14 cellular contexts compared by ENCODE assay signal in the genomic region with DNA sequence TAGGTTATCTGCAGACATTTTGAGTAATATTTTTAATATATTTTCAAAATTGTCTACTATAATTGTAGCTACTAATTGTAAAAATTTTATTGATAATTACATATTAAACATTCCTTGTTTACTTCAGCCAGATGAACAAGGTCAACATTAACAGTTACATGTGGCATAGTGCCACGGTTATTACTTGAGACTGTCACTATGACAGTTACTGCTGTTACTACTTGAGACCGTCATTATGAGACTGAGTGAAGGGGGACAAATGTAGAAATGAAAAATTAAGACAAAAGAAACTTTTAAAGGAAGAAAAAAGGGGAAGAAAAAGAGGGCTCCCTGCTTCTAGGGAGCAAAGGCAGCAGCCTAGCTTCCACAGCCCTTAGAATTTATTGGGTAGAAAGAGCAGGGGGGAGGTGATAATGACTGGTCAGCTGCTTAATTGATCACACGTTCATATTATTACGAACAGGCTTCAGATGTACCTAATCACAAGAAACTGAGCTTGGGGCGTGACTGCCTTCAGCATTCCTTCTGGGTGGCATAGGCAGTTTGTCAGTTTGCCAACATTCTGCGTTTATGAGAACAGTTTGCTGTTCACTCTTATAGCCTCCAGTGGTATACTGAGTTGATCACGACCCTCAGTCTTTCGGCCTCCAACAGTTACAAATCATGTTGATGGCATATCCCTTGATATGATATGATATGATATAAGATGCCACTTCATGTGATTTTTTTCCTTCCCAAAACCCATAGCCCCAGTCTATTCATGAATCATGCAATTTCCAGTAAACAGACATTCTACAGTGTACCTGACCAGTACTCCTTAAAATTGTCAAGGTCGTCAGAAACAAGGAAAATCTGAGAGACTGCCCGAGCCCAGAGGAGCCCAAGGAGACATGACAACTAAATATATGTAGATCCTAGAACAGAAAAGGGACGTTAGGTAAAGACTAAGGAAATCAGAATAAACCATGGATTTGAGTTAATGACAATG. TPM values are rescaled to one million over a fixed set of nuclear protein-coding genes. Genes with fewer than 3 reads are reported as not detected.
DNase-seq lines count a peak whose midpoint lies in the region; ATAC-seq and TF ChIP-seq lines count a peak whose summit lies in the region.
"Had no signal": no experiment of that assay in that cellular context is flagged by ENCODE, and none has a peak within 500 bp of the region (broad histone marks: within the 10 kb centered on the region; RNA-seq: fewer than 3 reads in every experiment).

No MANE protein-coding gene starts in this region.

- peaks cover 5% of the 10 kb centered on the region for H3K36me3 Mint-ChIP-seq in activated T-helper 1 cell treated with anti-CD3 and anti-CD28 coated beads, Interleukin-12 subunit alpha, Interleukin-12 subunit beta, Interleukin-2, Interleukin-4 antibody, amounts not matched to agents 30 ng/mL and 10 ng/mL and 1 ng/mL, durations not matched to agents 14 hours and 24 hours and 36 hours (ENCODE audit: low read depth)
- H3K36me3 Mint-ChIP-seq in activated CD4-positive, alpha-beta T cell treated with anti-CD3 and anti-CD28 coated beads, Interleukin-2, amount 10 ng/mL, durations not matched to agents 7 days and 5 days (ENCODE audit: low read depth) = peaks cover 23% of the 10 kb centered on the region
- H3K36me3 Mint-ChIP-seq in CD4-positive, alpha-beta T cell (ENCODE audit: low read depth) = peaks cover 24% of the 10 kb centered on the region

- no peak for TF ChIP-seq POLR2A in esophagus muscularis mucosa (IDR thresholded peaks at IDR 0.05; ENCODE audit: low read depth)

- CTCF ChIA-PET in activated CD4-positive, alpha-beta T cell treated with anti-CD3 and anti-CD28 coated beads, Interleukin-2, amount 10 ng/mL, durations not matched to agents 7 days and 5 days (lab: Charles Lee) = interaction anchor here (0.7 kb wide), 1 partner anchor 395 kb away, joined by 3 read pairs; the partner anchor contains the start of gene DAP
- CTCF ChIA-PET in CD4-positive, alpha-beta T cell (lab: Charles Lee) = interaction anchor here (2.2 to 2.4 kb wide), 2 partner anchors 9 to 83 kb away, joined by 8 to 9 read pairs; no protein-coding TSS in a partner anchor

- POLR2A ChIA-PET in activated CD4-positive, alpha-beta T cell treated with anti-CD3 and anti-CD28 coated beads, Interleukin-2, amount 10 ng/mL, durations not matched to agents 7 days and 5 days (lab: Charles Lee) = no interaction called here
- POLR2A ChIA-PET in CD4-positive, alpha-beta T cell (lab: Charles Lee) = no interaction called here

- WGBS in esophagus muscularis mucosa = 58% methylated on average over 11 of the region's 11 CpGs

- H2AFZ ChIP-seq in parathyroid adenoma = no peak overlapping the region
- H2AFZ ChIP-seq: neural progenitor cell had no signal

- intact Hi-C loops in esophagus muscularis mucosa (cut with DNase I) = no loop called here
- intact Hi-C loops in activated T-helper 1 cell treated with anti-CD3 and anti-CD28 coated beads, Interleukin-12 subunit alpha, Interleukin-12 subunit beta, Interleukin-2, Interleukin-4 antibody, amounts not matched to agents 30 ng/mL and 10 ng/mL and 1 ng/mL, durations not matched to agents 14 hours and 24 hours and 36 hours (cut with micrococcal nuclease) = no loop called here
- intact Hi-C loops in CD4-positive, alpha-beta T cell (cut with DNase I, micrococcal nuclease) = loop anchor here in 1 of 2 experiments (10.0 kb wide), 1 partner anchor 82 kb away; no protein-coding TSS in a partner anchor

- H3K27ac Mint-ChIP-seq in activated T-helper 1 cell treated with anti-CD3 and anti-CD28 coated beads, Interleukin-12 subunit alpha, Interleukin-12 subunit beta, Interleukin-2, Interleukin-4 antibody, amounts not matched to agents 30 ng/mL and 10 ng/mL and 1 ng/mL, durations not matched to agents 14 hours and 24 hours and 36 hours = no peak overlapping the region
- no peak overlapping the region for H3K27ac Mint-ChIP-seq in activated CD4-positive, alpha-beta T cell treated with anti-CD3 and anti-CD28 coated beads, Interleukin-2, amount 10 ng/mL, durations not matched to agents 7 days and 5 days
- H3K27ac Mint-ChIP-seq in CD4-positive, alpha-beta T cell = no peak overlapping the region
- no peak overlapping the region for H3K27ac Mint-ChIP-seq in stimulated activated naive CD8-positive, alpha-beta T cell treated with anti-CD3 and anti-CD28 coated beads, Interleukin-15, amount 100 ng/mL, for 72 hours
- H3K27ac Mint-ChIP-seq: neural progenitor cell had no signal

- no peaks in the 10 kb centered on the region for H3K27me3 Mint-ChIP-seq in activated T-helper 1 cell treated with anti-CD3 and anti-CD28 coated beads, Interleukin-12 subunit alpha, Interleukin-12 subunit beta, Interleukin-2, Interleukin-4 antibody, amounts not matched to agents 30 ng/mL and 10 ng/mL and 1 ng/mL, durations not matched to agents 14 hours and 24 hours and 36 hours (ENCODE audit: insufficient read depth)
- no peaks in the 10 kb centered on the region for H3K27me3 Mint-ChIP-seq in activated CD4-positive, alpha-beta T cell treated with anti-CD3 and anti-CD28 coated beads, Interleukin-2, amount 10 ng/mL, durations not matched to agents 7 days and 5 days
- H3K27me3 Mint-ChIP-seq in CD4-positive, alpha-beta T cell = no peaks in the 10 kb centered on the region
- no peaks in the 10 kb centered on the region for H3K27me3 Mint-ChIP-seq in stimulated activated naive CD8-positive, alpha-beta T cell treated with anti-CD3 and anti-CD28 coated beads, Interleukin-15, amount 100 ng/mL, for 72 hours

- ATAC-seq in RWPE2 (ENCODE audit: low read depth) = peak; percentile 76
- ATAC-seq in CD4-positive, alpha-beta T cell (ENCODE audit: poor library complexity) = no peak
- no peak for ATAC-seq in stimulated activated naive CD8-positive, alpha-beta T cell treated with anti-CD3 and anti-CD28 coated beads, Interleukin-15, amount 100 ng/mL, for 72 hours
- ATAC-seq: esophagus mucosa had no signal

- peaks cover 5% of the 10 kb centered on the region; the same call in 1 of the 2 replicates for H3K36me3 ChIP-seq in RWPE2 (ENCODE audit: low read depth)
- no peaks in the 10 kb centered on the region for H3K36me3 ChIP-seq in esophagus muscularis mucosa
- no peaks in the 10 kb centered on the region for H3K36me3 ChIP-seq in parathyroid adenoma (ENCODE audit: control insufficient read depth, insufficient read depth, low read length)
- H3K36me3 ChIP-seq: neural progenitor cell had no signal

- H3K27me3 ChIP-seq in RWPE2 (ENCODE audit: insufficient read depth, poor library complexity, severe bottlenecking) (no peaks in the 10 kb centered on the region), esophagus muscularis mucosa (no peaks in the 10 kb centered on the region), parathyroid adenoma (ENCODE audit: control insufficient read depth, insufficient read depth, low read length) (no peaks in the 10 kb centered on the region)
- no peaks in the 10 kb centered on the region for H3K27me3 ChIP-seq in CD4-positive, alpha-beta T cell (ENCODE audit: control insufficient read depth, insufficient read depth, low read length)
- H3K27me3 ChIP-seq: neural progenitor cell had no signal

- H3K4me2 ChIP-seq in parathyroid adenoma (ENCODE audit: low read length) = peak overlapping the region; percentile 8
- H3K4me2 ChIP-seq: neural progenitor cell had no signal

- H3K4me1 Mint-ChIP-seq in activated T-helper 1 cell treated with anti-CD3 and anti-CD28 coated beads, Interleukin-12 subunit alpha, Interleukin-12 subunit beta, Interleukin-2, Interleukin-4 antibody, amounts not matched to agents 30 ng/mL and 10 ng/mL and 1 ng/mL, durations not matched to agents 14 hours and 24 hours and 36 hours (ENCODE audit: low read depth) = peaks cover 42% of the 10 kb centered on the region
- H3K4me1 Mint-ChIP-seq in activated CD4-positive, alpha-beta T cell treated with anti-CD3 and anti-CD28 coated beads, Interleukin-2, amount 10 ng/mL, durations not matched to agents 7 days and 5 days = peaks cover 20% of the 10 kb centered on the region
- peaks cover 87% of the 10 kb centered on the region for H3K4me1 Mint-ChIP-seq in CD4-positive, alpha-beta T cell (ENCODE audit: low read depth)
- H3K4me1 Mint-ChIP-seq in stimulated activated naive CD8-positive, alpha-beta T cell treated with anti-CD3 and anti-CD28 coated beads, Interleukin-15, amount 100 ng/mL, for 72 hours = peaks cover 71% of the 10 kb centered on the region
- H3K4me1 Mint-ChIP-seq: neural progenitor cell had no signal

- H3K27ac ChIP-seq in RWPE2 (ENCODE audit: poor library complexity, severe bottlenecking) = peak overlapping the region; percentile 58
- peak overlapping the region in 3 of 4 donors; percentile 1 to 22 (median 11) for H3K27ac ChIP-seq in esophagus muscularis mucosa (replicated peaks in 1 of 4)
- no peak overlapping the region for H3K27ac ChIP-seq in parathyroid adenoma
- H3K27ac ChIP-seq in CD4-positive, alpha-beta T cell (ENCODE audit: low read depth, low read length) = no peak overlapping the region
- H3K27ac ChIP-seq: neural progenitor cell had no signal

- H3K9me3 ChIP-seq in RWPE2 (ENCODE audit: severe bottlenecking) = no peaks in the 10 kb centered on the region
- H3K9me3 ChIP-seq in esophagus muscularis mucosa = no peaks in the 10 kb centered on the region
- no peaks in the 10 kb centered on the region for H3K9me3 ChIP-seq in parathyroid adenoma (ENCODE audit: control insufficient read depth, low read length)
- no peaks in the 10 kb centered on the region for H3K9me3 ChIP-seq in CD4-positive, alpha-beta T cell (ENCODE audit: control insufficient read depth, low read length)

- H3K4me3 Mint-ChIP-seq in activated T-helper 1 cell treated with anti-CD3 and anti-CD28 coated beads, Interleukin-12 subunit alpha, Interleukin-12 subunit beta, Interleukin-2, Interleukin-4 antibody, amounts not matched to agents 30 ng/mL and 10 ng/mL and 1 ng/mL, durations not matched to agents 14 hours and 24 hours and 36 hours = no peak overlapping the region
- H3K4me3 Mint-ChIP-seq in activated CD4-positive, alpha-beta T cell treated with anti-CD3 and anti-CD28 coated beads, Interleukin-2, amount 10 ng/mL, durations not matched to agents 7 days and 5 days = no peak overlapping the region
- H3K4me3 Mint-ChIP-seq in CD4-positive, alpha-beta T cell = no peak overlapping the region
- no peak overlapping the region for H3K4me3 Mint-ChIP-seq in stimulated activated naive CD8-positive, alpha-beta T cell treated with anti-CD3 and anti-CD28 coated beads, Interleukin-15, amount 100 ng/mL, for 72 hours
- H3K4me3 Mint-ChIP-seq: neural progenitor cell had no signal

- TF ChIP-seq EP300 in esophagus muscularis mucosa (IDR thresholded peaks at IDR 0.05) = no peak

- no peaks in the 10 kb centered on the region for H3K9me3 Mint-ChIP-seq in activated T-helper 1 cell treated with anti-CD3 and anti-CD28 coated beads, Interleukin-12 subunit alpha, Interleukin-12 subunit beta, Interleukin-2, Interleukin-4 antibody, amounts not matched to agents 30 ng/mL and 10 ng/mL and 1 ng/mL, durations not matched to agents 14 hours and 24 hours and 36 hours
- no peaks in the 10 kb centered on the region for H3K9me3 Mint-ChIP-seq in activated CD4-positive, alpha-beta T cell treated with anti-CD3 and anti-CD28 coated beads, Interleukin-2, amount 10 ng/mL, durations not matched to agents 7 days and 5 days
- H3K9me3 Mint-ChIP-seq in CD4-positive, alpha-beta T cell = no peaks in the 10 kb centered on the region
- H3K9me3 Mint-ChIP-seq in stimulated activated naive CD8-positive, alpha-beta T cell treated with anti-CD3 and anti-CD28 coated beads, Interleukin-15, amount 100 ng/mL, for 72 hours = peaks cover 0 to 8% of the 10 kb centered on the region in 2 donors

- DNase-seq in GM04503 (ENCODE audit: low read depth) (peak; percentile 33), RWPE2 (ENCODE audit: low spot score) (peak; percentile 79), esophagus muscularis mucosa (ENCODE audit: extremely low spot score) (no peak)
- DNase-seq in activated T-helper 1 cell treated with anti-CD3 and anti-CD28 coated beads, Interleukin-12 subunit alpha, Interleukin-12 subunit beta, Interleukin-2, Interleukin-4 antibody, amounts not matched to agents 30 ng/mL and 10 ng/mL and 1 ng/mL, durations not matched to agents 14 hours and 24 hours and 36 hours (ENCODE audit: low spot score) = no peak
- no peak for DNase-seq in activated CD4-positive, alpha-beta T cell treated with anti-CD3 and anti-CD28 coated beads, Interleukin-2, amount 10 ng/mL, durations not matched to agents 7 days and 5 days
- DNase-seq in CD4-positive, alpha-beta T cell = no peak
- no peak for DNase-seq in stimulated activated naive CD8-positive, alpha-beta T cell treated with anti-CD3 and anti-CD28 coated beads, Interleukin-15, amount 100 ng/mL, for 72 hours
- DNase-seq: activated T-cell treated with anti-CD3 and anti-CD28 coated beads, Interleukin-2, amount 50 U/mL, for 1 hour; GDM1; NCI-H146; SHP77 treated with DMSO at 0.1 percent for 48 hours had no signal

- peaks cover 59% of the 10 kb centered on the region for H3K79me2 ChIP-seq in parathyroid adenoma

- H3K4me3 ChIP-seq in RWPE2 (ENCODE audit: severe bottlenecking) (no peak overlapping the region), esophagus muscularis mucosa (no peak overlapping the region), parathyroid adenoma (ENCODE audit: low read depth, low read length) (no peak overlapping the region)
- H3K4me3 ChIP-seq: neural progenitor cell had no signal

- H3K4me1 ChIP-seq in RWPE2 (ENCODE audit: insufficient read depth, poor library complexity, severe bottlenecking) = peaks cover 19% of the 10 kb centered on the region
- peaks cover 40 to 66% (median 62%) of the 10 kb centered on the region in 4 donors for H3K4me1 ChIP-seq in esophagus muscularis mucosa
- peaks cover 10% of the 10 kb centered on the region for H3K4me1 ChIP-seq in parathyroid adenoma

- no peak overlapping the region for H3K9ac ChIP-seq in parathyroid adenoma
- H3K9ac ChIP-seq: neural progenitor cell had no signal

- TF ChIP-seq CTCF in RWPE2 (IDR thresholded peaks at IDR 0.05; ENCODE audit: poor library complexity, severe bottlenecking) (no peak), esophagus muscularis mucosa (IDR thresholded peaks at IDR 0.05) (no peak), parathyroid adenoma (IDR thresholded peaks at IDR 0.05) (no peak)
- TF ChIP-seq CTCF in CD4-positive, alpha-beta T cell (IDR thresholded peaks at IDR 0.05) = no peak

RNA-seq across cellular contexts. Expression of gene MARCHF6, which starts 13.1 kb away (rescaled TPM):
- 100 to 1,000 TPM in 1 of 4 donors, 10 to 100 TPM in 3; 76.5 to 121 (median 92.9) TPM for total RNA-seq in esophagus muscularis mucosa
- 98.8 and 109 TPM in 2 replicates for total RNA-seq in activated T-helper 1 cell treated with anti-CD3 and anti-CD28 coated beads, Interleukin-12 subunit alpha, Interleukin-12 subunit beta, Interleukin-2, Interleukin-4 antibody, amounts not matched to agents 30 ng/mL and 10 ng/mL and 1 ng/mL, durations not matched to agents 14 hours and 24 hours and 36 hours
- 10 to 100 TPM; 84.7 to 93.6 TPM for total RNA-seq in activated CD4-positive, alpha-beta T cell treated with anti-CD3 and anti-CD28 coated beads, Interleukin-2, amount 10 ng/mL, durations not matched to agents 7 days and 5 days
- 100 to 1,000 TPM; 176 to 182 TPM for total RNA-seq in CD4-positive, alpha-beta T cell

RNA-seq across cellular contexts. Expression of gene CMBL, which starts 58.9 kb away (rescaled TPM):
- 1 to 10 TPM; 3.8 to 7.8 (median 5.1) TPM for total RNA-seq in esophagus muscularis mucosa
- total RNA-seq in activated T-helper 1 cell treated with anti-CD3 and anti-CD28 coated beads, Interleukin-12 subunit alpha, Interleukin-12 subunit beta, Interleukin-2, Interleukin-4 antibody, amounts not matched to agents 30 ng/mL and 10 ng/mL and 1 ng/mL, durations not matched to agents 14 hours and 24 hours and 36 hours = 0.20 and 0.29 TPM in 2 replicates
- total RNA-seq in activated CD4-positive, alpha-beta T cell treated with anti-CD3 and anti-CD28 coated beads, Interleukin-2, amount 10 ng/mL, durations not matched to agents 7 days and 5 days = 1 to 10 TPM in 1 of 2 experiments, under 1 TPM in 1; 0.64 to 1.4 TPM
- total RNA-seq in CD4-positive, alpha-beta T cell = under 1 TPM in 1 of 2 experiments, not detected in 1; 0.36 TPM

Comparison
In these comparisons a context has a peak if more than half of its experiments do, and no peak if none do; other contexts are left out.
1. DNase-seq: peak in GM04503 (single experiment) and RWPE2 (single experiment); none in esophagus muscularis mucosa (single experiment), activated T-helper 1 cell treated with anti-CD3 and anti-CD28 coated beads, Interleukin-12 subunit alpha, Interleukin-12 subunit beta, Interleukin-2, Interleukin-4 antibody, amounts not matched to agents 30 ng/mL and 10 ng/mL and 1 ng/mL, durations not matched to agents 14 hours and 24 hours and 36 hours (single experiment), activated CD4-positive, alpha-beta T cell treated with anti-CD3 and anti-CD28 coated beads, Interleukin-2, amount 10 ng/mL, durations not matched to agents 7 days and 5 days (single experiment), CD4-positive, alpha-beta T cell (0 of 10) and stimulated activated naive CD8-positive, alpha-beta T cell treated with anti-CD3 and anti-CD28 coated beads, Interleukin-15, amount 100 ng/mL, for 72 hours (0 of 2).
2. H3K27ac ChIP-seq: peak in RWPE2 (single experiment) and esophagus muscularis mucosa (3 of 4); none in parathyroid adenoma (single experiment) and CD4-positive, alpha-beta T cell (single experiment).